1 cellular context compared by ENCODE assay signal in genomic region chr16:23974223-23974622, GRCh38.
A peak's percentile ranks its signal among the peaks of the same experiment; 100 is the strongest.
TF ChIP-seq lines count a peak whose summit lies in the region.

No MANE protein-coding gene starts in this region.

TF ChIP-seq in H1, 55 proteins besides CTCF, POLR2A, EP300 and RAD21:
- TF ChIP-seq, protein P1, sequence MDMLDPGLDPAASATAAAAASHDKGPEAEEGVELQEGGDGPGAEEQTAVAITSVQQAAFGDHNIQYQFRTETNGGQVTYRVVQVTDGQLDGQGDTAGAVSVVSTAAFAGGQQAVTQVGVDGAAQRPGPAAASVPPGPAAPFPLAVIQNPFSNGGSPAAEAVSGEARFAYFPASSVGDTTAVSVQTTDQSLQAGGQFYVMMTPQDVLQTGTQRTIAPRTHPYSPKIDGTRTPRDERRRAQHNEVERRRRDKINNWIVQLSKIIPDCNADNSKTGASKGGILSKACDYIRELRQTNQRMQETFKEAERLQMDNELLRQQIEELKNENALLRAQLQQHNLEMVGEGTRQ (IDR thresholded peaks at IDR 0.05; ENCODE audit: low read length), result no peak
- peak; percentile 38 to 80; a peak in 1 of 4 replicates for TF ChIP-seq SIN3A (conservative IDR thresholded peaks at IDR 0.05 in 1 of 2, IDR thresholded peaks at IDR 0.05 in 1 of 2; ENCODE audit: low read depth in 1 of 2, low read length in 2 of 2)
- TF ChIP-seq HDAC6 (IDR thresholded peaks at IDR 0.05; ENCODE audit: low read depth, low read length), result no peak
- no peak for TF ChIP-seq BRCA1 (IDR thresholded peaks at IDR 0.05; ENCODE audit: low read depth, low read length)
- no peak for TF ChIP-seq CEBPB (IDR thresholded peaks at IDR 0.05; ENCODE audit: low read depth, low read length)
- TF ChIP-seq POU5F1 (IDR thresholded peaks at IDR 0.05; ENCODE audit: low read depth, low read length), result no peak
- no peak for TF ChIP-seq CBX8 (IDR thresholded peaks at IDR 0.05; ENCODE audit: borderline replicate concordance, low read depth, low read length)
